ENCODE assay signal across 1 cellular context in the genomic region with DNA sequence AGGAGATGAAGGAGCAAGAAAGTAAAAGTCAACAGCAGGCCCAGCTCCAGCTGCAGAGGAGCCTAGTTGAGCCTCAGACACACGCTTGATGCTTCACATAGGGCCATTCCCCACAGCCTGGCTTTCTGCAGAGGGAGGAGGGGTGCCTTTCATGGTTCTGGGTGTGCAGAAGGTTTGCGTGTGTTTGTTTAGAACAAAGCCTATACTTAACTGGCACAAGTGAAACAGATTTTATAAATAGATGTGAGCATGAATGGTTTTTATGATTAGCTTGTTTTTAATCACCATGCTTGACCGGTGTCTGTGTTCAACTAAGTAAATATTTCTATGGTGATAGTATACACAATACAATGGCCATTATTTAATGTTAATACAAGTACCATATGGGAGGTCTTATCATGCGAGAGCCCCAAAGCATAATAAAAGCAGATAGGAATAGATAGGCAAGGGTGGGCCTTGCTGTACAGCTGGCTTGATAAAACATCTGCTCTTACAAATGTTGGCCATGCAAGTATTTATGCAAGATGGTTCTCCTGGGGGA.
TF ChIP-seq lines count a peak whose summit lies in the region.

No MANE protein-coding gene starts in this region.

TF ChIP-seq in SK-N-SH, 30 proteins besides CTCF, POLR2A, EP300 and RAD21 (continued from another document):
- TF ChIP-seq, protein P1, sequence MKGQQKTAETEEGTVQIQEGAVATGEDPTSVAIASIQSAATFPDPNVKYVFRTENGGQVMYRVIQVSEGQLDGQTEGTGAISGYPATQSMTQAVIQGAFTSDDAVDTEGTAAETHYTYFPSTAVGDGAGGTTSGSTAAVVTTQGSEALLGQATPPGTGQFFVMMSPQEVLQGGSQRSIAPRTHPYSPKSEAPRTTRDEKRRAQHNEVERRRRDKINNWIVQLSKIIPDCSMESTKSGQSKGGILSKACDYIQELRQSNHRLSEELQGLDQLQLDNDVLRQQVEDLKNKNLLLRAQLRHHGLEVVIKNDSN (IDR thresholded peaks at IDR 0.05; ENCODE audit: borderline replicate concordance, low read depth) = no peak
- no peak for TF ChIP-seq JUND (IDR thresholded peaks at IDR 0.05)
- TF ChIP-seq YY1 (IDR thresholded peaks at IDR 0.05; ENCODE audit: low read depth) = no peak
- TF ChIP-seq TCF12 (IDR thresholded peaks at IDR 0.05) = no peak
- TF ChIP-seq MEF2A (IDR thresholded peaks at IDR 0.05; ENCODE audit: borderline replicate concordance, low read depth) = no peak
- TF ChIP-seq RFX5 (IDR thresholded peaks at IDR 0.05; ENCODE audit: low read length) = no peak
- no peak for TF ChIP-seq FOXJ3 (CRISPR knock-in tag; IDR thresholded peaks at IDR 0.05)
- TF ChIP-seq ELF1 (IDR thresholded peaks at IDR 0.05) = no peak
- no peak for TF ChIP-seq SMC3 (IDR thresholded peaks at IDR 0.05; ENCODE audit: low read depth, low read length)
- no peak for TF ChIP-seq TEAD4 (IDR thresholded peaks at IDR 0.05; ENCODE audit: borderline replicate concordance, insufficient read depth)
- no peak for TF ChIP-seq SIN3A (IDR thresholded peaks at IDR 0.05; ENCODE audit: borderline replicate concordance, low read depth, low read length)
- no peak for TF ChIP-seq FOXM1 (IDR thresholded peaks at IDR 0.05; ENCODE audit: low read depth)
- no peak for TF ChIP-seq CHD2 (IDR thresholded peaks at IDR 0.05; ENCODE audit: low read length, partially characterized antibody)
TF ChIP-seq in SK-N-SH: peak in this region for 0.
